In the genomic region with DNA sequence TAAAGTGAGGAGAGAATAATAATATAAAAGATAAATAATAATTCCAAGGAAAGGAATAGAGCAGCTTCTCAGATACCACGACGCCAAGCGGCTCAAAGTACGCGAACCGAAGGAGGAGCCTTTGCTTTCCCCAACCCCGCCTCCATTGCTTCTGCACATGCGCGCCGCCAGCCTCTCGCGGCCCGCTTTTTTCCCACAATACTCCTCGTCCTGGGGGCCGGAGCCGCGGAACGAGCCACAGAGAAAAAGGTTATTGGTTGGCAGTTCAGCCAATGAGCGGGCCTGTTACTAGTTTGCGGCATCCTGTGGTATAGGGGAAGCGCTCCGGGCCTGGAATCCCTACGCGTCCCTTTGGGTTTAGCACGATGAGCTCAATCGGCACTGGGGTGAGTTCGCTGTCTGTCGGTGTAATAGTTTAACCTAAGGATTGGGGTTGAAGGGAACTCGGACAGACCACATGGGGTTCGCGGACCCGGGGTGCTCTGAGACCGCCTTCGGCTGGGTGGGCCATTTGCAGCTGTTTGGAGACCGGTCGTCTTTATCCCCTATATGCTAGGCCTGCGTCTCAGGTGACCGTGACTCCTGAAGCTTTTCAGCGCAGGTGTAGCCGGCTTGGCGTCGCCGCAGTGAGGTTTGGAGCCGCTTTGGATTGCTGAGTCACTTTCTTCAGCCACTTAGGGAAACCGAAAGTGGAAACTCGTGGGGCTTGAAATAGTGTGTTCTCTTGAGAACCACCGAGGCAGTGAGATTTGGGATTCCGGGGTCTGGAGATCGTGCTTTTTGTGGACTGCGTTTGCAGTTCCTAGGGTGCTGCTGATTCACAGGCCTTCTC, we compare ENCODE assay signal across 1 cellular context.
A peak's percentile ranks its signal among the peaks of the same experiment; 100 is the strongest.
TF ChIP-seq lines count a peak whose summit lies in the region.

PSMA3 (plus strand) TSS at position 288 of the 832 bp plus-strand sequence; CDS start at position 366, 78 bp downstream.

TF ChIP-seq in HepG2, 621 proteins besides CTCF, POLR2A, EP300 and RAD21 (continued from another document and continues in another):
- TF ChIP-seq ZNF18 (CRISPR knock-in tag; IDR thresholded peaks at IDR 0.05; ENCODE audit: insufficient replicate concordance) (no peak), ZNF550 (CRISPR knock-in tag; IDR thresholded peaks at IDR 0.05; ENCODE audit: borderline replicate concordance) (no peak), ARID2 (CRISPR knock-in tag; IDR thresholded peaks at IDR 0.05; ENCODE audit: borderline replicate concordance) (peak; percentile 67; the same call in 1 of the 2 replicates), ZNF138 (CRISPR knock-in tag; IDR thresholded peaks at IDR 0.05; ENCODE audit: low read depth) (no peak), JUNB (CRISPR knock-in tag; IDR thresholded peaks at IDR 0.05; ENCODE audit: borderline replicate concordance) (no peak), SRF (IDR thresholded peaks at IDR 0.05; ENCODE audit: low read depth, low read length) (no peak), HCFC1 (IDR thresholded peaks at IDR 0.05; ENCODE audit: low read depth, low read length) (peak; percentile 33; the same call in 1 of the 2 replicates), GFI1 (CRISPR knock-in tag; IDR thresholded peaks at IDR 0.05; ENCODE audit: borderline replicate concordance) (no peak), ZNF839 (CRISPR knock-in tag; IDR thresholded peaks at IDR 0.05; ENCODE audit: borderline replicate concordance) (no peak), KAT2B (IDR thresholded peaks at IDR 0.05; ENCODE audit: borderline replicate concordance, low read depth, low read length) (no peak), ZNF546 (CRISPR knock-in tag; conservative IDR thresholded peaks at IDR 0.05) (no peak), CBX5 (CRISPR knock-in tag; IDR thresholded peaks at IDR 0.05; ENCODE audit: borderline replicate concordance) (0 out of 2 replicates have a peak, but pooled peaks have one; percentile 29), CHD2 (IDR thresholded peaks at IDR 0.05; ENCODE audit: low read depth, low read length) (no peak), ZSCAN29 (CRISPR knock-in tag; conservative IDR thresholded peaks at IDR 0.05) (no peak), NFAT5 (CRISPR knock-in tag; IDR thresholded peaks at IDR 0.05) (no peak), ZNF343 (CRISPR knock-in tag; IDR thresholded peaks at IDR 0.05) (no peak), ZNF746 (CRISPR knock-in tag; IDR thresholded peaks at IDR 0.05) (no peak), NFIB (CRISPR knock-in tag; IDR thresholded peaks at IDR 0.05; ENCODE audit: borderline replicate concordance) (no peak), ZNF530 (CRISPR knock-in tag; IDR thresholded peaks at IDR 0.05; ENCODE audit: low read depth) (no peak), MED8 (CRISPR knock-in tag; IDR thresholded peaks at IDR 0.05; ENCODE audit: insufficient replicate concordance) (no peak), ZNF713 (CRISPR knock-in tag; IDR thresholded peaks at IDR 0.05) (no peak)
- TF ChIP-seq, protein P1, sequence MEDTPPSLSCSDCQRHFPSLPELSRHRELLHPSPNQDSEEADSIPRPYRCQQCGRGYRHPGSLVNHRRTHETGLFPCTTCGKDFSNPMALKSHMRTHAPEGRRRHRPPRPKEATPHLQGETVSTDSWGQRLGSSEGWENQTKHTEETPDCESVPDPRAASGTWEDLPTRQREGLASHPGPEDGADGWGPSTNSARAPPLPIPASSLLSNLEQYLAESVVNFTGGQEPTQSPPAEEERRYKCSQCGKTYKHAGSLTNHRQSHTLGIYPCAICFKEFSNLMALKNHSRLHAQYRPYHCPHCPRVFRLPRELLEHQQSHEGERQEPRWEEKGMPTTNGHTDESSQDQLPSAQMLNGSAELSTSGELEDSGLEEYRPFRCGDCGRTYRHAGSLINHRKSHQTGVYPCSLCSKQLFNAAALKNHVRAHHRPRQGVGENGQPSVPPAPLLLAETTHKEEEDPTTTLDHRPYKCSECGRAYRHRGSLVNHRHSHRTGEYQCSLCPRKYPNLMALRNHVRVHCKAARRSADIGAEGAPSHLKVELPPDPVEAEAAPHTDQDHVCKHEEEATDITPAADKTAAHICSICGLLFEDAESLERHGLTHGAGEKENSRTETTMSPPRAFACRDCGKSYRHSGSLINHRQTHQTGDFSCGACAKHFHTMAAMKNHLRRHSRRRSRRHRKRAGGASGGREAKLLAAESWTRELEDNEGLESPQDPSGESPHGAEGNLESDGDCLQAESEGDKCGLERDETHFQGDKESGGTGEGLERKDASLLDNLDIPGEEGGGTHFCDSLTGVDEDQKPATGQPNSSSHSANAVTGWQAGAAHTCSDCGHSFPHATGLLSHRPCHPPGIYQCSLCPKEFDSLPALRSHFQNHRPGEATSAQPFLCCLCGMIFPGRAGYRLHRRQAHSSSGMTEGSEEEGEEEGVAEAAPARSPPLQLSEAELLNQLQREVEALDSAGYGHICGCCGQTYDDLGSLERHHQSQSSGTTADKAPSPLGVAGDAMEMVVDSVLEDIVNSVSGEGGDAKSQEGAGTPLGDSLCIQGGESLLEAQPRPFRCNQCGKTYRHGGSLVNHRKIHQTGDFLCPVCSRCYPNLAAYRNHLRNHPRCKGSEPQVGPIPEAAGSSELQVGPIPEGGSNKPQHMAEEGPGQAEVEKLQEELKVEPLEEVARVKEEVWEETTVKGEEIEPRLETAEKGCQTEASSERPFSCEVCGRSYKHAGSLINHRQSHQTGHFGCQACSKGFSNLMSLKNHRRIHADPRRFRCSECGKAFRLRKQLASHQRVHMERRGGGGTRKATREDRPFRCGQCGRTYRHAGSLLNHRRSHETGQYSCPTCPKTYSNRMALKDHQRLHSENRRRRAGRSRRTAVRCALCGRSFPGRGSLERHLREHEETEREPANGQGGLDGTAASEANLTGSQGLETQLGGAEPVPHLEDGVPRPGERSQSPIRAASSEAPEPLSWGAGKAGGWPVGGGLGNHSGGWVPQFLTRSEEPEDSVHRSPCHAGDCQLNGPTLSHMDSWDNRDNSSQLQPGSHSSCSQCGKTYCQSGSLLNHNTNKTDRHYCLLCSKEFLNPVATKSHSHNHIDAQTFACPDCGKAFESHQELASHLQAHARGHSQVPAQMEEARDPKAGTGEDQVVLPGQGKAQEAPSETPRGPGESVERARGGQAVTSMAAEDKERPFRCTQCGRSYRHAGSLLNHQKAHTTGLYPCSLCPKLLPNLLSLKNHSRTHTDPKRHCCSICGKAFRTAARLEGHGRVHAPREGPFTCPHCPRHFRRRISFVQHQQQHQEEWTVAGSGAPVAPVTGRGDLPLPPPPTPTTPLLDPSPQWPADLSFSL (CRISPR knock-in tag; IDR thresholded peaks at IDR 0.05): no peak
- TF ChIP-seq, protein P2, sequence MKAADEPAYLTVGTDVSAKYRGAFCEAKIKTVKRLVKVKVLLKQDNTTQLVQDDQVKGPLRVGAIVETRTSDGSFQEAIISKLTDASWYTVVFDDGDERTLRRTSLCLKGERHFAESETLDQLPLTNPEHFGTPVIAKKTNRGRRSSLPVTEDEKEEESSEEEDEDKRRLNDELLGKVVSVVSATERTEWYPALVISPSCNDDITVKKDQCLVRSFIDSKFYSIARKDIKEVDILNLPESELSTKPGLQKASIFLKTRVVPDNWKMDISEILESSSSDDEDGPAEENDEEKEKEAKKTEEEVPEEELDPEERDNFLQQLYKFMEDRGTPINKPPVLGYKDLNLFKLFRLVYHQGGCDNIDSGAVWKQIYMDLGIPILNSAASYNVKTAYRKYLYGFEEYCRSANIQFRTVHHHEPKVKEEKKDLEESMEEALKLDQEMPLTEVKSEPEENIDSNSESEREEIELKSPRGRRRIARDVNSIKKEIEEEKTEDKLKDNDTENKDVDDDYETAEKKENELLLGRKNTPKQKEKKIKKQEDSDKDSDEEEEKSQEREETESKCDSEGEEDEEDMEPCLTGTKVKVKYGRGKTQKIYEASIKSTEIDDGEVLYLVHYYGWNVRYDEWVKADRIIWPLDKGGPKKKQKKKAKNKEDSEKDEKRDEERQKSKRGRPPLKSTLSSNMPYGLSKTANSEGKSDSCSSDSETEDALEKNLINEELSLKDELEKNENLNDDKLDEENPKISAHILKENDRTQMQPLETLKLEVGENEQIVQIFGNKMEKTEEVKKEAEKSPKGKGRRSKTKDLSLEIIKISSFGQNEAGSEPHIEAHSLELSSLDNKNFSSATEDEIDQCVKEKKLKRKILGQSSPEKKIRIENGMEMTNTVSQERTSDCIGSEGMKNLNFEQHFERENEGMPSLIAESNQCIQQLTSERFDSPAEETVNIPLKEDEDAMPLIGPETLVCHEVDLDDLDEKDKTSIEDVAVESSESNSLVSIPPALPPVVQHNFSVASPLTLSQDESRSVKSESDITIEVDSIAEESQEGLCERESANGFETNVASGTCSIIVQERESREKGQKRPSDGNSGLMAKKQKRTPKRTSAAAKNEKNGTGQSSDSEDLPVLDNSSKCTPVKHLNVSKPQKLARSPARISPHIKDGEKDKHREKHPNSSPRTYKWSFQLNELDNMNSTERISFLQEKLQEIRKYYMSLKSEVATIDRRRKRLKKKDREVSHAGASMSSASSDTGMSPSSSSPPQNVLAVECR (CRISPR knock-in tag; IDR thresholded peaks at IDR 0.05; ENCODE audit: borderline replicate concordance): peak; percentile 83
- TF ChIP-seq, protein P3, sequence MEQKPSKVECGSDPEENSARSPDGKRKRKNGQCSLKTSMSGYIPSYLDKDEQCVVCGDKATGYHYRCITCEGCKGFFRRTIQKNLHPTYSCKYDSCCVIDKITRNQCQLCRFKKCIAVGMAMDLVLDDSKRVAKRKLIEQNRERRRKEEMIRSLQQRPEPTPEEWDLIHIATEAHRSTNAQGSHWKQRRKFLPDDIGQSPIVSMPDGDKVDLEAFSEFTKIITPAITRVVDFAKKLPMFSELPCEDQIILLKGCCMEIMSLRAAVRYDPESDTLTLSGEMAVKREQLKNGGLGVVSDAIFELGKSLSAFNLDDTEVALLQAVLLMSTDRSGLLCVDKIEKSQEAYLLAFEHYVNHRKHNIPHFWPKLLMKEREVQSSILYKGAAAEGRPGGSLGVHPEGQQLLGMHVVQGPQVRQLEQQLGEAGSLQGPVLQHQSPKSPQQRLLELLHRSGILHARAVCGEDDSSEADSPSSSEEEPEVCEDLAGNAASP (CRISPR knock-in tag; IDR thresholded peaks at IDR 0.05; ENCODE audit: borderline replicate concordance): no peak
- TF ChIP-seq, protein P4, sequence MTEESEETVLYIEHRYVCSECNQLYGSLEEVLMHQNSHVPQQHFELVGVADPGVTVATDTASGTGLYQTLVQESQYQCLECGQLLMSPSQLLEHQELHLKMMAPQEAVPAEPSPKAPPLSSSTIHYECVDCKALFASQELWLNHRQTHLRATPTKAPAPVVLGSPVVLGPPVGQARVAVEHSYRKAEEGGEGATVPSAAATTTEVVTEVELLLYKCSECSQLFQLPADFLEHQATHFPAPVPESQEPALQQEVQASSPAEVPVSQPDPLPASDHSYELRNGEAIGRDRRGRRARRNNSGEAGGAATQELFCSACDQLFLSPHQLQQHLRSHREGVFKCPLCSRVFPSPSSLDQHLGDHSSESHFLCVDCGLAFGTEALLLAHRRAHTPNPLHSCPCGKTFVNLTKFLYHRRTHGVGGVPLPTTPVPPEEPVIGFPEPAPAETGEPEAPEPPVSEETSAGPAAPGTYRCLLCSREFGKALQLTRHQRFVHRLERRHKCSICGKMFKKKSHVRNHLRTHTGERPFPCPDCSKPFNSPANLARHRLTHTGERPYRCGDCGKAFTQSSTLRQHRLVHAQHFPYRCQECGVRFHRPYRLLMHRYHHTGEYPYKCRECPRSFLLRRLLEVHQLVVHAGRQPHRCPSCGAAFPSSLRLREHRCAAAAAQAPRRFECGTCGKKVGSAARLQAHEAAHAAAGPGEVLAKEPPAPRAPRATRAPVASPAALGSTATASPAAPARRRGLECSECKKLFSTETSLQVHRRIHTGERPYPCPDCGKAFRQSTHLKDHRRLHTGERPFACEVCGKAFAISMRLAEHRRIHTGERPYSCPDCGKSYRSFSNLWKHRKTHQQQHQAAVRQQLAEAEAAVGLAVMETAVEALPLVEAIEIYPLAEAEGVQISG (CRISPR knock-in tag; IDR thresholded peaks at IDR 0.05): peak; percentile 48
